ENCODE assay signal across 1 cellular context in the genomic region with DNA sequence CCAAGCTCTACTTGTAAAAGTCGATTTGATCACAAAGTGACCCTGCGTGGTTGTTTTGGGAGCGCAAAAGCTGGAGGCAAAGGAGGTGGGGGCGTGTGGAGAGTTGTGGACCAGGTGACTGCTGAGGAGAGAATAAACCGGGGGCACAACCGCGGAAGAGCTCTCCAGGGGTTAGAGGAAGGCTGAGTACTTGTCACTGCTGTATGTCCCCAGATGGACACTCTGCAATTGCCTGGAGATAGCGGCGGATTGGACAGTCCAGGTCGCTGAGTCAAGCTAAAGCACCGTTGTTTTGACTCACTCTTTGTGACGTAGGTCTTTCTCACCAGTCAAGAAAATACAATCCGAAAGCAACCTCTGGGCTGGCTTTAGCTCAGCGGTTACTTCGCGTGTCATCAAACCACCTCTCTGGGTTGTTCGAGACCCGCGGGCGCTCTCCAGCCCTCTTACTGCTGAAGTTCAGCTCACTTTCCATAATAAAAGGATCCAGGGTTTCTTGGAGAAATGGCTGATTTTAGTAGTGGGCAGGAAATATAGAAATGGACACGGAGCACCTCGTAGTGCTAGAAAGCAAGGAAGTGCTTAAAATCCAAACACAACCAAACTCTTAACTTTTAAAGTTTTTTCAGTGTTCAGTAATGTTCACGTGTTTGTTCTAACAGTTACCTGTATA.
A peak's percentile ranks its signal among the peaks of the same experiment; 100 is the strongest.
TF ChIP-seq lines count a peak whose summit lies in the region.

No MANE protein-coding gene starts in this region.

TF ChIP-seq in K562, 482 proteins besides CTCF, POLR2A, EP300 and RAD21 (continues in another document):
- no peak for TF ChIP-seq MBD2 (IDR thresholded peaks at IDR 0.05; ENCODE audit: borderline replicate concordance, low read depth)
- TF ChIP-seq ZNF551 (CRISPR knock-in tag; IDR thresholded peaks at IDR 0.05), result no peak
- TF ChIP-seq HMG20A (CRISPR knock-in tag; conservative IDR thresholded peaks at IDR 0.05), result no peak
- TF ChIP-seq BCOR (IDR thresholded peaks at IDR 0.05), result no peak
- TF ChIP-seq CXXC5 (CRISPR knock-in tag; IDR thresholded peaks at IDR 0.05), result peak; percentile 72
- peak; percentile 100 for TF ChIP-seq POLR2H (tag; IDR thresholded peaks at IDR 0.05; ENCODE audit: low read depth)
- TF ChIP-seq RBM22 (IDR thresholded peaks at IDR 0.05; ENCODE audit: low read depth, low read length, poor library complexity, severe bottlenecking), result peak; percentile 64
- TF ChIP-seq ELF1 (tag; IDR thresholded peaks at IDR 0.05), result 0 out of 2 replicates have a peak, but pooled peaks have one; percentile 53
- no peak for TF ChIP-seq CBFA2T2 (conservative IDR thresholded peaks at IDR 0.05)
- TF ChIP-seq, protein P1, sequence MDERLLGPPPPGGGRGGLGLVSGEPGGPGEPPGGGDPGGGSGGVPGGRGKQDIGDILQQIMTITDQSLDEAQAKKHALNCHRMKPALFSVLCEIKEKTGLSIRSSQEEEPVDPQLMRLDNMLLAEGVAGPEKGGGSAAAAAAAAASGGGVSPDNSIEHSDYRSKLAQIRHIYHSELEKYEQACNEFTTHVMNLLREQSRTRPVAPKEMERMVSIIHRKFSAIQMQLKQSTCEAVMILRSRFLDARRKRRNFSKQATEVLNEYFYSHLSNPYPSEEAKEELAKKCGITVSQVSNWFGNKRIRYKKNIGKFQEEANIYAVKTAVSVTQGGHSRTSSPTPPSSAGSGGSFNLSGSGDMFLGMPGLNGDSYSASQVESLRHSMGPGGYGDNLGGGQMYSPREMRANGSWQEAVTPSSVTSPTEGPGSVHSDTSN (CRISPR knock-in tag; IDR thresholded peaks at IDR 0.05; ENCODE audit: low read depth), result no peak
- TF ChIP-seq, protein P1 (tag; conservative IDR thresholded peaks at IDR 0.05; ENCODE audit: low read depth), result peak; percentile 34; the same call in 1 of the 2 replicates
- TF ChIP-seq FOXA3 (CRISPR knock-in tag; conservative IDR thresholded peaks at IDR 0.05 in 1 of 2, IDR thresholded peaks at IDR 0.05 in 1 of 2), result 0 out of 4 replicates have a peak, but pooled peaks of 1 of the 2 experiments have one; percentile 21
- peak; percentile 71; the same call in 1 of the 2 replicates for TF ChIP-seq ESRRA (IDR thresholded peaks at IDR 0.05; ENCODE audit: borderline replicate concordance, low read depth)
- TF ChIP-seq, protein P2, sequence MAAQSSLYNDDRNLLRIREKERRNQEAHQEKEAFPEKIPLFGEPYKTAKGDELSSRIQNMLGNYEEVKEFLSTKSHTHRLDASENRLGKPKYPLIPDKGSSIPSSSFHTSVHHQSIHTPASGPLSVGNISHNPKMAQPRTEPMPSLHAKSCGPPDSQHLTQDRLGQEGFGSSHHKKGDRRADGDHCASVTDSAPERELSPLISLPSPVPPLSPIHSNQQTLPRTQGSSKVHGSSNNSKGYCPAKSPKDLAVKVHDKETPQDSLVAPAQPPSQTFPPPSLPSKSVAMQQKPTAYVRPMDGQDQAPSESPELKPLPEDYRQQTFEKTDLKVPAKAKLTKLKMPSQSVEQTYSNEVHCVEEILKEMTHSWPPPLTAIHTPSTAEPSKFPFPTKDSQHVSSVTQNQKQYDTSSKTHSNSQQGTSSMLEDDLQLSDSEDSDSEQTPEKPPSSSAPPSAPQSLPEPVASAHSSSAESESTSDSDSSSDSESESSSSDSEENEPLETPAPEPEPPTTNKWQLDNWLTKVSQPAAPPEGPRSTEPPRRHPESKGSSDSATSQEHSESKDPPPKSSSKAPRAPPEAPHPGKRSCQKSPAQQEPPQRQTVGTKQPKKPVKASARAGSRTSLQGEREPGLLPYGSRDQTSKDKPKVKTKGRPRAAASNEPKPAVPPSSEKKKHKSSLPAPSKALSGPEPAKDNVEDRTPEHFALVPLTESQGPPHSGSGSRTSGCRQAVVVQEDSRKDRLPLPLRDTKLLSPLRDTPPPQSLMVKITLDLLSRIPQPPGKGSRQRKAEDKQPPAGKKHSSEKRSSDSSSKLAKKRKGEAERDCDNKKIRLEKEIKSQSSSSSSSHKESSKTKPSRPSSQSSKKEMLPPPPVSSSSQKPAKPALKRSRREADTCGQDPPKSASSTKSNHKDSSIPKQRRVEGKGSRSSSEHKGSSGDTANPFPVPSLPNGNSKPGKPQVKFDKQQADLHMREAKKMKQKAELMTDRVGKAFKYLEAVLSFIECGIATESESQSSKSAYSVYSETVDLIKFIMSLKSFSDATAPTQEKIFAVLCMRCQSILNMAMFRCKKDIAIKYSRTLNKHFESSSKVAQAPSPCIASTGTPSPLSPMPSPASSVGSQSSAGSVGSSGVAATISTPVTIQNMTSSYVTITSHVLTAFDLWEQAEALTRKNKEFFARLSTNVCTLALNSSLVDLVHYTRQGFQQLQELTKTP (IDR thresholded peaks at IDR 0.05; ENCODE audit: low read depth in 1 of 2, partially characterized antibody in 2 of 2), result peak in 1 of 2 experiments; percentile 93
- TF ChIP-seq ZNF766 (CRISPR knock-in tag; conservative IDR thresholded peaks at IDR 0.05), result peak; percentile 93
- TF ChIP-seq JUND (IDR thresholded peaks at IDR 0.05; ENCODE audit: borderline replicate concordance, low read depth, low read length), result peak; percentile 92
- peak; percentile 90; the same call in 2 of the 3 replicates for TF ChIP-seq JUND (tag; IDR thresholded peaks at IDR 0.05; ENCODE audit: borderline replicate concordance, low read depth, low read length)
- TF ChIP-seq FIP1L1 (IDR thresholded peaks at IDR 0.05; ENCODE audit: low read depth, low read length, poor library complexity, severe bottlenecking), result no peak
- TF ChIP-seq RB1 (IDR thresholded peaks at IDR 0.05; ENCODE audit: low read depth), result peak; percentile 74
- TF ChIP-seq, protein P3, sequence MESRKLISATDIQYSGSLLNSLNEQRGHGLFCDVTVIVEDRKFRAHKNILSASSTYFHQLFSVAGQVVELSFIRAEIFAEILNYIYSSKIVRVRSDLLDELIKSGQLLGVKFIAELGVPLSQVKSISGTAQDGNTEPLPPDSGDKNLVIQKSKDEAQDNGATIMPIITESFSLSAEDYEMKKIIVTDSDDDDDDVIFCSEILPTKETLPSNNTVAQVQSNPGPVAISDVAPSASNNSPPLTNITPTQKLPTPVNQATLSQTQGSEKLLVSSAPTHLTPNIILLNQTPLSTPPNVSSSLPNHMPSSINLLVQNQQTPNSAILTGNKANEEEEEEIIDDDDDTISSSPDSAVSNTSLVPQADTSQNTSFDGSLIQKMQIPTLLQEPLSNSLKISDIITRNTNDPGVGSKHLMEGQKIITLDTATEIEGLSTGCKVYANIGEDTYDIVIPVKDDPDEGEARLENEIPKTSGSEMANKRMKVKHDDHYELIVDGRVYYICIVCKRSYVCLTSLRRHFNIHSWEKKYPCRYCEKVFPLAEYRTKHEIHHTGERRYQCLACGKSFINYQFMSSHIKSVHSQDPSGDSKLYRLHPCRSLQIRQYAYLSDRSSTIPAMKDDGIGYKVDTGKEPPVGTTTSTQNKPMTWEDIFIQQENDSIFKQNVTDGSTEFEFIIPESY (CRISPR knock-in tag; IDR thresholded peaks at IDR 0.05), result peak; percentile 55; the same call in 1 of the 2 replicates
- TF ChIP-seq CREBBP (IDR thresholded peaks at IDR 0.05; ENCODE audit: low read depth, low read length), result no peak
- no peak for TF ChIP-seq ZNF184 (CRISPR knock-in tag; IDR thresholded peaks at IDR 0.05)
- TF ChIP-seq RFX7 (CRISPR knock-in tag; IDR thresholded peaks at IDR 0.05), result no peak
- TF ChIP-seq GTF2E2 (tag; IDR thresholded peaks at IDR 0.05), result 0 out of 2 replicates have a peak, but pooled peaks have one; percentile 20
- no peak for TF ChIP-seq ZC3H11A (IDR thresholded peaks at IDR 0.05; ENCODE audit: low read depth, low read length)
- TF ChIP-seq, protein P4, sequence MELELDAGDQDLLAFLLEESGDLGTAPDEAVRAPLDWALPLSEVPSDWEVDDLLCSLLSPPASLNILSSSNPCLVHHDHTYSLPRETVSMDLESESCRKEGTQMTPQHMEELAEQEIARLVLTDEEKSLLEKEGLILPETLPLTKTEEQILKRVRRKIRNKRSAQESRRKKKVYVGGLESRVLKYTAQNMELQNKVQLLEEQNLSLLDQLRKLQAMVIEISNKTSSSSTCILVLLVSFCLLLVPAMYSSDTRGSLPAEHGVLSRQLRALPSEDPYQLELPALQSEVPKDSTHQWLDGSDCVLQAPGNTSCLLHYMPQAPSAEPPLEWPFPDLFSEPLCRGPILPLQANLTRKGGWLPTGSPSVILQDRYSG (tag; conservative IDR thresholded peaks at IDR 0.05; ENCODE audit: low read depth), result no peak
- TF ChIP-seq ZBTB1 (CRISPR knock-in tag; IDR thresholded peaks at IDR 0.05; ENCODE audit: borderline replicate concordance, low read depth), result no peak
- TF ChIP-seq, protein P5, sequence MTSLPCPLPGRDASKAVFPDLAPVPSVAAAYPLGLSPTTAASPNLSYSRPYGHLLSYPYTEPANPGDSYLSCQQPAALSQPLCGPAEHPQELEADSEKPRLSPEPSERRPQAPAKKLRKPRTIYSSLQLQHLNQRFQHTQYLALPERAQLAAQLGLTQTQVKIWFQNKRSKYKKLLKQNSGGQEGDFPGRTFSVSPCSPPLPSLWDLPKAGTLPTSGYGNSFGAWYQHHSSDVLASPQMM (CRISPR knock-in tag; IDR thresholded peaks at IDR 0.05), result no peak
- no peak for TF ChIP-seq TRIM28 (IDR thresholded peaks at IDR 0.05)
- TF ChIP-seq ZNF3 (CRISPR knock-in tag; IDR thresholded peaks at IDR 0.05), result no peak
- TF ChIP-seq FUS (optimal IDR thresholded peaks at IDR 0.05; ENCODE audit: low read depth, low read length), result no peak
- no peak for TF ChIP-seq SLC30A9 (CRISPR knock-in tag; IDR thresholded peaks at IDR 0.05)
- peak; percentile 69 to 95; a peak in 3 of 4 replicates for TF ChIP-seq FOXK2 (conservative IDR thresholded peaks at IDR 0.05 in 1 of 2, IDR thresholded peaks at IDR 0.05 in 1 of 2; ENCODE audit: low read depth in 2 of 2)
- no peak for TF ChIP-seq HNRNPL (IDR thresholded peaks at IDR 0.05; ENCODE audit: low read depth, low read length)
- TF ChIP-seq POLR2AphosphoS5 (IDR thresholded peaks at IDR 0.05; ENCODE audit: control insufficient read depth, insufficient read depth, low read depth, low read length), result peak; percentile 43; the same call in 1 of the 2 replicates
- TF ChIP-seq THRAP3 (IDR thresholded peaks at IDR 0.05; ENCODE audit: borderline replicate concordance), result no peak
- no peak for TF ChIP-seq ZNF175 (CRISPR knock-in tag; IDR thresholded peaks at IDR 0.05; ENCODE audit: low read depth)
- TF ChIP-seq GTF2F1 (IDR thresholded peaks at IDR 0.05; ENCODE audit: low read depth, low read length), result peak; percentile 65; the same call in 1 of the 2 replicates
- TF ChIP-seq ZNF589 (CRISPR knock-in tag; IDR thresholded peaks at IDR 0.05; ENCODE audit: low read depth), result no peak
- TF ChIP-seq TCF3 (CRISPR knock-in tag; IDR thresholded peaks at IDR 0.05), result no peak; the same call in 1 of the 2 replicates
- TF ChIP-seq NONO (IDR thresholded peaks at IDR 0.05; ENCODE audit: low read depth in 2 of 2, low read length in 1 of 2), result 0 out of 4 replicates have a peak, but pooled peaks of 1 of the 2 experiments have one; percentile 52
- no peak for TF ChIP-seq PRMT5 (CRISPR knock-in tag; IDR thresholded peaks at IDR 0.05)
- TF ChIP-seq ZNF143 (CRISPR knock-in tag; IDR thresholded peaks at IDR 0.05), result no peak
- no peak for TF ChIP-seq CHD4 (IDR thresholded peaks at IDR 0.05; ENCODE audit: insufficient read depth, insufficient replicate concordance, low read depth, low read length, poor library complexity, severe bottlenecking)
- TF ChIP-seq, protein P6, sequence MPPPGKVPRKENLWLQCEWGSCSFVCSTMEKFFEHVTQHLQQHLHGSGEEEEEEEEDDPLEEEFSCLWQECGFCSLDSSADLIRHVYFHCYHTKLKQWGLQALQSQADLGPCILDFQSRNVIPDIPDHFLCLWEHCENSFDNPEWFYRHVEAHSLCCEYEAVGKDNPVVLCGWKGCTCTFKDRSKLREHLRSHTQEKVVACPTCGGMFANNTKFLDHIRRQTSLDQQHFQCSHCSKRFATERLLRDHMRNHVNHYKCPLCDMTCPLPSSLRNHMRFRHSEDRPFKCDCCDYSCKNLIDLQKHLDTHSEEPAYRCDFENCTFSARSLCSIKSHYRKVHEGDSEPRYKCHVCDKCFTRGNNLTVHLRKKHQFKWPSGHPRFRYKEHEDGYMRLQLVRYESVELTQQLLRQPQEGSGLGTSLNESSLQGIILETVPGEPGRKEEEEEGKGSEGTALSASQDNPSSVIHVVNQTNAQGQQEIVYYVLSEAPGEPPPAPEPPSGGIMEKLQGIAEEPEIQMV (tag; conservative IDR thresholded peaks at IDR 0.05; ENCODE audit: low read depth), result no peak
- TF ChIP-seq, protein P7, sequence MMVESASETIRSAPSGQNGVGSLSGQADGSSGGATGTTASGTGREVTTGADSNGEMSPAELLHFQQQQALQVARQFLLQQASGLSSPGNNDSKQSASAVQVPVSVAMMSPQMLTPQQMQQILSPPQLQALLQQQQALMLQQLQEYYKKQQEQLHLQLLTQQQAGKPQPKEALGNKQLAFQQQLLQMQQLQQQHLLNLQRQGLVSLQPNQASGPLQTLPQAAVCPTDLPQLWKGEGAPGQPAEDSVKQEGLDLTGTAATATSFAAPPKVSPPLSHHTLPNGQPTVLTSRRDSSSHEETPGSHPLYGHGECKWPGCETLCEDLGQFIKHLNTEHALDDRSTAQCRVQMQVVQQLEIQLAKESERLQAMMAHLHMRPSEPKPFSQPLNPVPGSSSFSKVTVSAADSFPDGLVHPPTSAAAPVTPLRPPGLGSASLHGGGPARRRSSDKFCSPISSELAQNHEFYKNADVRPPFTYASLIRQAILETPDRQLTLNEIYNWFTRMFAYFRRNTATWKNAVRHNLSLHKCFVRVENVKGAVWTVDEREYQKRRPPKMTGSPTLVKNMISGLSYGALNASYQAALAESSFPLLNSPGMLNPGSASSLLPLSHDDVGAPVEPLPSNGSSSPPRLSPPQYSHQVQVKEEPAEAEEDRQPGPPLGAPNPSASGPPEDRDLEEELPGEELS (CRISPR knock-in tag; IDR thresholded peaks at IDR 0.05; ENCODE audit: borderline replicate concordance), result 0 out of 2 replicates have a peak, but pooled peaks have one; percentile 32
- no peak for TF ChIP-seq ZZZ3 (IDR thresholded peaks at IDR 0.05)
- TF ChIP-seq DDX20 (tag; IDR thresholded peaks at IDR 0.05; ENCODE audit: low read depth), result no peak
- TF ChIP-seq HDAC3 (IDR thresholded peaks at IDR 0.05; ENCODE audit: borderline replicate concordance, partially characterized antibody), result peak; percentile 58
- TF ChIP-seq HOXB6 (CRISPR knock-in tag; IDR thresholded peaks at IDR 0.05; ENCODE audit: borderline replicate concordance), result no peak
- TF ChIP-seq MEF2D (tag; conservative IDR thresholded peaks at IDR 0.05; ENCODE audit: low read depth), result 0 out of 2 replicates have a peak, but pooled peaks have one; percentile 45
